Comparison of ENCODE assay signal across 25 cellular contexts in the genomic region with DNA sequence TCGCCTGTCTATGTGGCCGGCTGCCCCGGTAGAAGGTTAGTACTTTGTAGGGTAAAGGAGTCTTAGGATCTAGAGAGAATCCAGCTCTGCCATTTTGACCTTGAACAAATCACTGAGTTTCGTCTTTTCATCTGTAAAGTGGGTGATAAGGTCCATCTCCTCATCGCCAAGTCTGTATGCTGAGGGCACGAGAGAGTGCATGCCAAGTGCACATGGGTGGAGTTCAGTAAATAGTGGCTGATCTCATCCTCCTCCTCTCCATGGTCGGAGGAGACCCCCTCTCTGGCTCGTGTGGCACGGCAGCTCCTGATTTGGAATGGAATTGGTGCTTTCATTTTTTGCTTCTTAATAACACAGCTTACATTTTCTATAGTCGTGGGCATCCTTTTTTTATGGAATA.
"Had no signal": no experiment of that assay in that cellular context is flagged by ENCODE, and none has a peak within 500 bp of the region (broad histone marks: within the 10 kb centered on the region; RNA-seq: fewer than 3 reads in every experiment).

No MANE protein-coding gene starts in this region.

- H3K4me3 Mint-ChIP-seq: naive B cell; naive thymus-derived CD8-positive, alpha-beta T cell; natural killer cell treated with Interleukin-12 subunit alpha and Interleukin-12 subunit beta and Interleukin-15 and Interleukin-18, amount 100 ng/mL, for 72 hours; neural progenitor cell; stimulated activated effector memory CD8-positive, alpha-beta T cell treated with anti-CD3 and anti-CD28 coated beads, Interleukin-12 subunit alpha, Interleukin-12 subunit beta, amount 100 ng/mL, for 72 hours; stimulated activated naive B cell treated with anti-CD40 and anti-IgM and Interleukin-4, amounts not matched to agents 10 μg/mL and 1 μg/mL and 100 μg/mL, for 72 hours; stimulated activated naive CD8-positive, alpha-beta T cell treated with anti-CD3 and anti-CD28 coated beads, Interleukin-15, Interleukin-2, amounts not matched to agents 100 ng/mL and 50 ng/mL, for 24 hours had no signal

- H3K36me3 Mint-ChIP-seq: natural killer cell treated with Interleukin-12 subunit alpha and Interleukin-12 subunit beta and Interleukin-15 and Interleukin-18, amount 100 ng/mL, for 72 hours; neural progenitor cell; stimulated activated effector memory CD8-positive, alpha-beta T cell treated with anti-CD3 and anti-CD28 coated beads, Interleukin-12 subunit alpha, Interleukin-12 subunit beta, amount 100 ng/mL, for 72 hours had no signal

- H3K4me3 ChIP-seq: neural progenitor cell, pancreas, prostate gland, right lobe of liver, sigmoid colon, stomach, thoracic aorta, thyroid gland, tibial nerve, upper lobe of left lung, vagina had no signal

- H2AFZ ChIP-seq: neural progenitor cell had no signal

- H3K4me1 Mint-ChIP-seq: neural progenitor cell; stimulated activated effector memory CD8-positive, alpha-beta T cell treated with anti-CD3 and anti-CD28 coated beads, Interleukin-12 subunit alpha, Interleukin-12 subunit beta, amount 100 ng/mL, for 72 hours had no signal

- H3K36me3 ChIP-seq: neural progenitor cell, pancreas, prostate gland, thoracic aorta, thyroid gland had no signal

- H3K27me3 ChIP-seq: neural progenitor cell, pancreas, right lobe of liver, sigmoid colon, stomach, thyroid gland, tibial nerve, upper lobe of left lung, vagina had no signal

- H3K9ac ChIP-seq: neural progenitor cell had no signal

- H3K27me3 Mint-ChIP-seq: naive B cell; natural killer cell treated with Interleukin-12 subunit alpha and Interleukin-12 subunit beta and Interleukin-15 and Interleukin-18, amount 100 ng/mL, for 72 hours; stimulated activated naive B cell treated with anti-CD40 and anti-IgM and Interleukin-4, amounts not matched to agents 10 μg/mL and 1 μg/mL and 100 μg/mL, for 72 hours; stimulated activated naive CD8-positive, alpha-beta T cell treated with anti-CD3 and anti-CD28 coated beads, Interleukin-15, Interleukin-2, amounts not matched to agents 100 ng/mL and 50 ng/mL, for 24 hours had no signal

- H3K4me1 ChIP-seq: neural progenitor cell, pancreas, prostate gland, right lobe of liver, sigmoid colon, stomach, thyroid gland, upper lobe of left lung had no signal

- H3K27ac ChIP-seq: neural progenitor cell, pancreas, prostate gland, right lobe of liver, sigmoid colon, stomach, thoracic aorta, thyroid gland, tibial nerve, upper lobe of left lung, vagina had no signal

- H3K4me2 ChIP-seq: neural progenitor cell had no signal

- H3K27ac Mint-ChIP-seq: naive B cell; natural killer cell treated with Interleukin-12 subunit alpha and Interleukin-12 subunit beta and Interleukin-15 and Interleukin-18, amount 100 ng/mL, for 72 hours; neural progenitor cell; stimulated activated effector memory CD8-positive, alpha-beta T cell treated with anti-CD3 and anti-CD28 coated beads, Interleukin-12 subunit alpha, Interleukin-12 subunit beta, amount 100 ng/mL, for 72 hours; stimulated activated naive B cell treated with anti-CD40 and anti-IgM and Interleukin-4, amounts not matched to agents 10 μg/mL and 1 μg/mL and 100 μg/mL, for 72 hours; stimulated activated naive CD8-positive, alpha-beta T cell treated with anti-CD3 and anti-CD28 coated beads, Interleukin-15, Interleukin-2, amounts not matched to agents 100 ng/mL and 50 ng/mL, for 24 hours had no signal

- H3K9me3 ChIP-seq: pancreas, prostate gland, right lobe of liver, sigmoid colon, stomach, thoracic aorta, thyroid gland, tibial nerve, upper lobe of left lung, vagina had no signal

- DNase-seq: naive B cell; naive thymus-derived CD8-positive, alpha-beta T cell; pancreas; right cardiac atrium; right lobe of liver; sigmoid colon; small intestine; stimulated activated CD4-positive, alpha-beta T cell treated with anti-CD3 and anti-CD28 coated beads, Interleukin-15, amount 100 ng/mL, for 24 hours; stimulated activated CD4-positive, alpha-beta T cell treated with anti-CD3 and anti-CD28 coated beads, Interleukin-2, amount 100 ng/mL, for 24 hours; stimulated activated CD4-positive, alpha-beta T cell treated with anti-CD3 and anti-CD28 coated beads, Interleukin-2, amount 100 ng/mL, for 48 hours; stimulated activated CD4-positive, alpha-beta T cell treated with anti-CD3 and anti-CD28 coated beads, Interleukin-4, amount 100 ng/mL, for 24 hours; stimulated activated naive B cell treated with anti-CD40 and anti-IgM and Interleukin-4, amounts not matched to agents 10 μg/mL and 1 μg/mL and 100 μg/mL, for 72 hours; stimulated activated naive CD4-positive, alpha-beta T cell treated with Interleukin-2 at 50 U/mL for 16 hours; stomach; thyroid gland; trophoblast cell; upper lobe of left lung had no signal

- H3K9me3 Mint-ChIP-seq: naive thymus-derived CD8-positive, alpha-beta T cell; natural killer cell treated with Interleukin-12 subunit alpha and Interleukin-12 subunit beta and Interleukin-15 and Interleukin-18, amount 100 ng/mL, for 72 hours; neural progenitor cell; stimulated activated effector memory CD8-positive, alpha-beta T cell treated with anti-CD3 and anti-CD28 coated beads, Interleukin-12 subunit alpha, Interleukin-12 subunit beta, amount 100 ng/mL, for 72 hours; stimulated activated naive CD8-positive, alpha-beta T cell treated with anti-CD3 and anti-CD28 coated beads, Interleukin-15, Interleukin-2, amounts not matched to agents 100 ng/mL and 50 ng/mL, for 24 hours had no signal
